1 cellular context compared by ENCODE assay signal in genomic region chr14:44961730-44962572, GRCh38.
TF ChIP-seq lines count a peak whose summit lies in the region.

Gene KLHL28, minus strand, starts transcription at chr14:44961947. Its CDS starts 16,019 bp downstream, at chr14:44945928.
Gene TOGARAM1, plus strand, starts transcription at chr14:44962190. Its CDS starts 232 bp downstream, at chr14:44962422.

TF ChIP-seq in GM12878, 131 proteins besides CTCF, POLR2A, EP300 and RAD21 (continued from another document and continues in another):
- TF ChIP-seq ZBTB33 (IDR thresholded peaks at IDR 0.05), result no peak
- TF ChIP-seq PML (IDR thresholded peaks at IDR 0.05; ENCODE audit: low read length), result peak; percentile 97
- TF ChIP-seq PBX3 (IDR thresholded peaks at IDR 0.05; ENCODE audit: insufficient replicate concordance, low read depth, low read length), result no peak
- peak; percentile 91 for TF ChIP-seq BMI1 (IDR thresholded peaks at IDR 0.05; ENCODE audit: borderline replicate concordance)
- no peak for TF ChIP-seq NFXL1 (IDR thresholded peaks at IDR 0.05; ENCODE audit: borderline replicate concordance)
- TF ChIP-seq CEBPB (IDR thresholded peaks at IDR 0.05; ENCODE audit: borderline replicate concordance in 1 of 2, low read depth in 2 of 2, low read length in 2 of 2), result no peak
- no peak for TF ChIP-seq CUX1 (IDR thresholded peaks at IDR 0.05; ENCODE audit: insufficient replicate concordance, low read depth, low read length)
- no peak; the same call in 1 of the 2 replicates for TF ChIP-seq PAX5 (IDR thresholded peaks at IDR 0.05; ENCODE audit: borderline replicate concordance, low read depth, low read length)
- TF ChIP-seq SIN3A (IDR thresholded peaks at IDR 0.05; ENCODE audit: low read depth, low read length), result peak; percentile 97
- no peak for TF ChIP-seq ESRRA (IDR thresholded peaks at IDR 0.05; ENCODE audit: low read length)
- peak; percentile 77; the same call in 1 of the 2 replicates for TF ChIP-seq PKNOX1 (IDR thresholded peaks at IDR 0.05)
- TF ChIP-seq SKIL (IDR thresholded peaks at IDR 0.05; ENCODE audit: low read depth, poor library complexity, severe bottlenecking), result peak; percentile 8
- no peak for TF ChIP-seq IRF4 (IDR thresholded peaks at IDR 0.05; ENCODE audit: low read depth, low read length)
- peak; percentile 97 for TF ChIP-seq POLR2AphosphoS5 (IDR thresholded peaks at IDR 0.05; ENCODE audit: low read length)
- peak; percentile 83; the same call in 1 of the 2 replicates for TF ChIP-seq ATF3 (IDR thresholded peaks at IDR 0.05; ENCODE audit: borderline replicate concordance, extremely low read depth, low read depth, low read length)
- TF ChIP-seq LARP7 (IDR thresholded peaks at IDR 0.05), result peak; percentile 63; the same call in 1 of the 2 replicates
- no peak for TF ChIP-seq IKZF2 (IDR thresholded peaks at IDR 0.05)
- 0 out of 2 replicates have a peak, but pooled peaks have one; percentile 16 for TF ChIP-seq MEF2A (IDR thresholded peaks at IDR 0.05; ENCODE audit: insufficient read depth, low read depth, low read length)
- TF ChIP-seq HDAC2 (IDR thresholded peaks at IDR 0.05), result no peak
- TF ChIP-seq ZNF384 (IDR thresholded peaks at IDR 0.05; ENCODE audit: borderline replicate concordance, low read depth, low read length), result no peak
- TF ChIP-seq ZNF207 (IDR thresholded peaks at IDR 0.05; ENCODE audit: borderline replicate concordance), result no peak; the same call in none of the 2 replicates
- no peak for TF ChIP-seq SUZ12 (IDR thresholded peaks at IDR 0.05; ENCODE audit: unreplicated experiment)
- no peak for TF ChIP-seq BCL3 (IDR thresholded peaks at IDR 0.05; ENCODE audit: borderline replicate concordance, insufficient read depth, low read depth, low read length, poor library complexity, severe bottlenecking)
- TF ChIP-seq MLLT1 (IDR thresholded peaks at IDR 0.05), result peak; percentile 35; the same call in 1 of the 2 replicates
- TF ChIP-seq CEBPZ (IDR thresholded peaks at IDR 0.05; ENCODE audit: low read depth, low read length), result no peak
- no peak for TF ChIP-seq ZNF217 (IDR thresholded peaks at IDR 0.05)
- peak; percentile 95 for TF ChIP-seq YY1 (IDR thresholded peaks at IDR 0.05; ENCODE audit: low read depth, low read length)
- peak; percentile 99 for TF ChIP-seq RAD51 (IDR thresholded peaks at IDR 0.05)
- TF ChIP-seq MAX (IDR thresholded peaks at IDR 0.05; ENCODE audit: low read depth, low read length), result peak; percentile 94
- peak; percentile 91 for TF ChIP-seq SREBF1 (IDR thresholded peaks at IDR 0.05; ENCODE audit: low read length)
- 0 out of 4 replicates have a peak, but pooled peaks of 1 of the 2 experiments have one; percentile 9 for TF ChIP-seq ETV6 (conservative IDR thresholded peaks at IDR 0.05 in 1 of 2, IDR thresholded peaks at IDR 0.05 in 1 of 2; ENCODE audit: borderline replicate concordance in 1 of 2, low read depth in 1 of 2)
- no peak for TF ChIP-seq EGR1 (IDR thresholded peaks at IDR 0.05; ENCODE audit: borderline replicate concordance in 1 of 2, low read depth in 2 of 2, low read length in 2 of 2)
- peak; percentile 97 for TF ChIP-seq HCFC1 (IDR thresholded peaks at IDR 0.05; ENCODE audit: low read length)
- TF ChIP-seq KAT2A (conservative IDR thresholded peaks at IDR 0.05; ENCODE audit: control insufficient read depth, low read depth, low read length), result no peak
- peak; percentile 35; the same call in 1 of the 2 replicates for TF ChIP-seq RELB (IDR thresholded peaks at IDR 0.05; ENCODE audit: low read depth)
